ENCODE assay signal across 9 cellular contexts in the genomic region with DNA sequence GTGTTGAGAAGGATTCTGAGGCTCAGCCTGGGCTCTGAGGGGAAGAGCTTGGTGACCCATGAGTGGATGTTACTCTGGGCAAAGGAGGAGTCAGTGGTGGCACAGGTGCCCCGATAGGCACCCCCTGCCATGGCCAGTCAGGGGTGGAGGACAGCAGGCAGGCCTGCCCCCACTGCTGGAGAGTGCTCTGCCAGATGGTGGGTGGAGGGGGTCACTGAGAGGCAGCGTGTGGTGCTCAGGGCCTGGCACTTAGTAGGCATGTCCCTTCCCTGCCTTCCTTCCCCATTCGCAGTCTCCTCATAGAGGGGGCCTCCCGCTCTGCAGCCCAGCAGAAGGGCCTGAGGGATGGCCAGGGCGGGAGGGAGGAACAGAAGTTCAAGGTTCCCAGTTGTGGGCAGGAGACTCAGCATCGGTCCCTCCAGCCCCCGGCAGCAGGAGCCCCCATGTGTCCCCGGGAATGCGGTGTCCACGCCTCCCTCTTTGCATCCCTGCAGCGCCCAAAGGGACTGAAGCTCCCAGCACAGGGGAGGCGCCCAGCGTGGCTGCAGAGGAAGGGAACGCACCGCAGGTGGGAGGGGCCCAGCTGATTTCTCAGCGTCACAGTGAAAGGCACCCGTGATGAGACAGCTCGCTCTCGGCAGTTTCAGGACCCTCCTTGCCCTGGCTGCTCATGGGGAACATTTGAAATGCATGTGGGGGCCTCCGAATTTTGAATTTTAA. TPM values are rescaled to one million over a fixed set of nuclear protein-coding genes. Genes with fewer than 3 reads are reported as not detected.
DNase-seq lines count a peak whose midpoint lies in the region; ATAC-seq and TF ChIP-seq lines count a peak whose summit lies in the region.
"Had no signal": no experiment of that assay in that cellular context is flagged by ENCODE, and none has a peak within 500 bp of the region (broad histone marks: within the 10 kb centered on the region; RNA-seq: fewer than 3 reads in every experiment).

No MANE protein-coding gene starts in this region.

- H3K27ac ChIP-seq in layer of hippocampus (ENCODE audit: low read depth, low read length): peak overlapping the region; percentile 30
- no peak overlapping the region for H3K27ac ChIP-seq in CD4-positive, alpha-beta memory T cell (ENCODE audit: low read depth, low read length)

- ATAC-seq in T-cell (replicated peaks in 1 of 4): peak; percentile 31 to 55 (median 38)
- ATAC-seq in stimulated activated naive CD8-positive, alpha-beta T cell treated with anti-CD3 and anti-CD28 coated beads, Interleukin-15, Interleukin-2, amounts not matched to agents 100 U/mL and 50 U/mL, for 24 hours: peak; percentile 29
- ATAC-seq: GM12878 had no signal

- H3K9me3 ChIP-seq in CD4-positive, alpha-beta memory T cell (ENCODE audit: control insufficient read depth in 1 of 2, low read length in 2 of 2): no peaks in the 10 kb centered on the region

- no peak overlapping the region for H3K4me3 Mint-ChIP-seq in Calu3 (ENCODE audit: low read depth, unreplicated experiment)
- H3K4me3 Mint-ChIP-seq in T-cell: no peak overlapping the region
- no peak overlapping the region for H3K4me3 Mint-ChIP-seq in CD4-positive, alpha-beta memory T cell

- CTCF ChIA-PET in Calu3 (lab: Charles Lee) (no interaction called here), T-cell (lab: Charles Lee) (interaction anchor here in 1 of 2 donors (0.6 kb wide), 1 partner anchor 674 kb away, joined by 3 read pairs; no protein-coding TSS in a partner anchor)
- CTCF ChIA-PET in CD4-positive, alpha-beta memory T cell (lab: Charles Lee; ENCODE audit: partially characterized antibody): no interaction called here

- H3K36me3 Mint-ChIP-seq in Calu3 (ENCODE audit: insufficient read depth, unreplicated experiment) (peaks cover 6% of the 10 kb centered on the region), T-cell (no peaks in the 10 kb centered on the region)
- no peaks in the 10 kb centered on the region for H3K36me3 Mint-ChIP-seq in CD4-positive, alpha-beta memory T cell

- H3K9me3 Mint-ChIP-seq in Calu3 (ENCODE audit: low read depth, unreplicated experiment) (no peaks in the 10 kb centered on the region), T-cell (no peaks in the 10 kb centered on the region)
- H3K9me3 Mint-ChIP-seq in CD4-positive, alpha-beta memory T cell: no peaks in the 10 kb centered on the region

- peaks cover 3% of the 10 kb centered on the region for H3K27me3 ChIP-seq in layer of hippocampus (ENCODE audit: control insufficient read depth, insufficient read depth, low read length)
- peaks cover 3% of the 10 kb centered on the region for H3K27me3 ChIP-seq in CD4-positive, alpha-beta memory T cell (ENCODE audit: insufficient read depth, low read length)

- BruUV-seq in Calu3 (replicated peaks; lab: Mats Ljungman, UMichigan): no TSS peak

- intact Hi-C loops in Calu3 (cut with micrococcal nuclease; ENCODE audit: unreplicated experiment): loop anchor here (10.0 kb wide), 1 partner anchor 78 kb away; no protein-coding TSS in a partner anchor
- intact Hi-C loops in CD4-positive, alpha-beta memory T cell (cut with micrococcal nuclease): no loop called here

- no peaks in the 10 kb centered on the region for H3K27me3 Mint-ChIP-seq in Calu3 (ENCODE audit: unreplicated experiment)
- peaks cover 5 to 18% of the 10 kb centered on the region in 2 donors for H3K27me3 Mint-ChIP-seq in T-cell
- H3K27me3 Mint-ChIP-seq in CD4-positive, alpha-beta memory T cell: peaks cover 7% of the 10 kb centered on the region in 2 donors

- no peak for TF ChIP-seq CTCF in Calu3 (IDR thresholded peaks at IDR 0.05; ENCODE audit: unreplicated experiment)
- TF ChIP-seq CTCF in GM20000 (IDR thresholded peaks at IDR 0.05; ENCODE audit: extremely low read depth, missing control alignments): no peak

- H3K36me3 ChIP-seq in CD4-positive, alpha-beta memory T cell (ENCODE audit: insufficient read depth, low read length): no peaks in the 10 kb centered on the region

- no peak for DNase-seq in Calu3
- peak in 2 of 34 experiments; percentile 27 to 28 for DNase-seq in T-cell
- DNase-seq in stimulated activated naive CD8-positive, alpha-beta T cell treated with anti-CD3 and anti-CD28 coated beads, Interleukin-15, Interleukin-2, amounts not matched to agents 100 U/mL and 50 U/mL, for 24 hours: peak; percentile 36
- no peak for DNase-seq in AG20443 (ENCODE audit: low spot score)
- no peak for DNase-seq in CD4-positive, alpha-beta memory T cell
- DNase-seq in GM20000 (ENCODE audit: low spot score): no peak
- DNase-seq: NCI-H1930 had no signal

- POLR2A ChIA-PET in T-cell (lab: Charles Lee): no interaction called here
- POLR2A ChIA-PET in CD4-positive, alpha-beta memory T cell (lab: Charles Lee; ENCODE audit: partially characterized antibody): no interaction called here

- H3K27ac Mint-ChIP-seq in Calu3 (ENCODE audit: unreplicated experiment) (peak overlapping the region; percentile 68), T-cell (no peak overlapping the region)
- H3K27ac Mint-ChIP-seq in CD4-positive, alpha-beta memory T cell: peak overlapping the region in 1 of 7 donors; percentile 36

- H3K4me1 ChIP-seq in CD4-positive, alpha-beta memory T cell (ENCODE audit: insufficient read depth, low read length): no peaks in the 10 kb centered on the region

- peaks cover 11% of the 10 kb centered on the region for H3K4me1 Mint-ChIP-seq in Calu3 (ENCODE audit: low read depth, unreplicated experiment)
- peaks cover 0 to 12% (median 10%) of the 10 kb centered on the region in 3 donors for H3K4me1 Mint-ChIP-seq in T-cell
- H3K4me1 Mint-ChIP-seq in CD4-positive, alpha-beta memory T cell: peaks cover 0 to 11% (median 5%) of the 10 kb centered on the region in 4 donors

- H3K4me3 ChIP-seq in CD4-positive, alpha-beta memory T cell (ENCODE audit: low read length in 2 of 2): no peak overlapping the region
- H3K4me3 ChIP-seq: GM12878 had no signal

RNA-seq across cellular contexts. Expression of gene SNED1, which starts 5.7 kb away (rescaled TPM):
- 0.76 and 0.86 TPM in 2 replicates for total RNA-seq in Calu3 (2022)
- 10 to 100 TPM; 37.7 to 82.5 (median 69.4) TPM for total RNA-seq in T-cell
- total RNA-seq in CD4-positive, alpha-beta memory T cell: 10 to 100 TPM; 85.2 to 90.1 TPM
- polyA plus RNA-seq in CD4-positive, alpha-beta memory T cell: 1 to 10 TPM; 1.6 to 3.2 TPM

Comparison
In these comparisons a context has a peak if more than half of its experiments do, and no peak if none do; other contexts are left out.
1. RNA of gene SNED1, which starts 5.7 kb away (total RNA-seq): 85.2 to 90.1 TPM in CD4-positive, alpha-beta memory T cell and 37.7 to 82.5 TPM in T-cell; 0.76 to 0.86 TPM in Calu3; every median in the first group is over 10 times any median in the second.